8 cellular contexts compared by ENCODE assay signal in the genomic region with DNA sequence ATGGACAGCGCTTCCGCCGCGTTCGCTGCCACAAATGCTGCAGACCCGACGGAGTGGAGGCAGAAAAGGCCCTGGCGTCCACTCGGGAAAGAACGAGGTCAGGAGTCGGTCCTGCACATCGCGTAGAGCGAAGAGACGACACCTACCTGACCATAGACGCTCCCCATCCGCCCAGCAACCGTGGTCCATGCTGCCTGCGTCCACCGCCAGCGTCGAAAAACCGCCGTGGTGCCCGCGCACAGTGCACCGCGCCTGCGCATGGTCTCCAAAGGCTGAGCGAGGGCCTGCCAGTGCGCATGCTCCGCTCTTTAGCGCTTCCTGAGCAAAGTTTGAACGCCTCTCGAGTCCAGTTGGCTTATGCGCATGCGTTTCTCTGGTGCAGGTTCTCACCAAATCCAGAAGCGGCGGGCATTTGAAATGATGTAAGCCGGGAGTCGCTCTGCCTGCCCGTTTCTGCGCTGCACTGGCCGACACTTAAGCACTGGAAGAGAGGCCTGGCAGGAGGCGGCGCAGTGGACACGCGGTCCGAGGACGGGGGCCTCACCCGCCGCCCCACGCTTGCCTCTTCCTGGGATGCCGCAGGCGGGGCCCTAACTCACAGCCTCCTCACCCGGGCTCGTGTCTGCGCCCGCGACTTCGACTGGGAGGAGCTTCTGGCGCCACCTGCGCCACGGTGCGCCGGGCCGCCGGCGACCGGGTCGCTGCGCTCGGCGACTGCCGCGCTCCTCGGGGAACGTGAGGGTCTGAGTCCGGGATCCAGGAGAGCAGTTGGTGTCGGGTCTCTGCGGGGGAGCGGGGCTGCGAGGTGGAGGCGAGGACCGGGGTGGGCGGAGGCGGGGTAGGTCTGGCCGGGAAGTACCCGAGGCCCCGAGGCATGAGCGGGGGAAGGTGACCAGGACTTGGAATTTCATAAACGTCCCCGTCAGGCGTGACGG. TPM values are rescaled to one million over a fixed set of nuclear protein-coding genes. Genes with fewer than 3 reads are reported as not detected.
DNase-seq lines count a peak whose midpoint lies in the region; TF ChIP-seq lines count a peak whose summit lies in the region.

Gene FAM24B (minus strand): TSS at position 243 of the 935 bp plus-strand sequence. CDS start 29,066 bp downstream, outside the sequence.

- no peaks in the 10 kb centered on the region for H3K36me3 ChIP-seq in adrenal gland (replicated peaks in 1 of 2)
- H3K36me3 ChIP-seq in left ventricle myocardium inferior = no peaks in the 10 kb centered on the region

- H3K4me3 ChIP-seq in adrenal gland (peak within 1 kb of the TSS in 2 of 4 donors; percentile 29 to 57), left ventricle myocardium inferior (peak within 1 kb of the TSS; percentile 78)

- H3K36me3 Mint-ChIP-seq in HFFc6 (ENCODE audit: low read depth) = peaks cover 36% of the 10 kb centered on the region

- DNase-seq in GM04504 (ENCODE audit: low read depth) (peak; percentile 97), HFFc6 (peak; percentile 99), NCI-H1092 (lab: John Stamatoyannopoulos, UW) (peak; percentile 95), SW480 (ENCODE audit: low spot score) (peak; percentile 96), adrenal gland (peak; percentile 93 to 96 (median 95)), left ventricle myocardium inferior (peak; percentile 90), retina (peak; percentile 94), NCI-H1048 (lab: John Stamatoyannopoulos, UW) (no peak)

- peaks cover 6 to 15% of the 10 kb centered on the region in 2 donors for H3K4me1 ChIP-seq in adrenal gland (replicated peaks in 1 of 2)
- peaks cover 17% of the 10 kb centered on the region for H3K4me1 ChIP-seq in left ventricle myocardium inferior

- intact Hi-C loops in adrenal gland (cut with DNase I) = no loop called here
- intact Hi-C loops in left ventricle myocardium inferior (cut with micrococcal nuclease) = no loop called here

- peak within 1 kb of the TSS; percentile 96 for H3K4me3 Mint-ChIP-seq in HFFc6

- peaks cover 59% of the 10 kb centered on the region for H3K4me1 Mint-ChIP-seq in HFFc6 (ENCODE audit: low read depth)

- no peaks in the 10 kb centered on the region for H3K9me3 Mint-ChIP-seq in HFFc6

- peak within 1 kb of the TSS in 2 of 5 donors; percentile 22 to 36 for H3K27ac ChIP-seq in adrenal gland
- peak within 1 kb of the TSS; percentile 45 for H3K27ac ChIP-seq in left ventricle myocardium inferior (replicated peaks)

- H3K27me3 ChIP-seq in adrenal gland (no peaks in the 10 kb centered on the region), left ventricle myocardium inferior (ENCODE audit: low read depth) (peaks cover 38% of the 10 kb centered on the region)

- H3K27ac Mint-ChIP-seq in HFFc6 = peak within 1 kb of the TSS; percentile 93

- H3K27me3 Mint-ChIP-seq in HFFc6 (ENCODE audit: insufficient read depth) = no peaks in the 10 kb centered on the region

- WGBS in adrenal gland, 4 donors = 4 to 13% (median 9%) methylated on average over 27 to 95 of the region's 95 CpGs

- TF ChIP-seq CTCF in HFFc6 (IDR thresholded peaks at IDR 0.05) (no peak; the same call in 1 of the 2 replicates), adrenal gland (IDR thresholded peaks at IDR 0.05) (no peak), left ventricle myocardium inferior (IDR thresholded peaks at IDR 0.05; ENCODE audit: borderline replicate concordance) (no peak)

- H3K9me3 ChIP-seq in adrenal gland (replicated peaks in 1 of 3) (no peaks in the 10 kb centered on the region), left ventricle myocardium inferior (replicated peaks) (no peaks in the 10 kb centered on the region)

- TF ChIP-seq POLR2A in adrenal gland (IDR thresholded peaks at IDR 0.05) = peak; percentile 11 to 40

RNA-seq across cellular contexts. Expression of gene FAM24B, which starts in this region (rescaled TPM):
- total RNA-seq in HFFc6 (2021; fragmentation: NEBNext Ultra II Directional; extraction: Animal tissue kit (Norgen Biotek cat#: 25700)) = 1 to 10 TPM; 5.0 to 7.2 (median 6.3) TPM
- total RNA-seq in adrenal gland (1 to 10 TPM in 5 of 8 donors, under 1 TPM in 2, not detected in 1; 0.77 to 4.1 (median 1.7) TPM), left ventricle myocardium inferior (0.55 TPM)
- polyA plus RNA-seq in adrenal gland = 1 to 10 TPM; 2.0 to 4.0 (median 3.1) TPM

Comparison
In these comparisons a context has a peak if more than half of its experiments do, and no peak if none do; other contexts are left out.
1. Peak in DNase-seq, H3K4me3 ChIP-seq and H3K27ac ChIP-seq in left ventricle myocardium inferior; RNA of the gene not detected or under 1 TPM.